Comparison of ENCODE assay signal across 7 cellular contexts in genomic region chr17:76688165-76688622, GRCh38. TPM values are rescaled to one million over a fixed set of nuclear protein-coding genes. Genes with fewer than 3 reads are reported as not detected.
DNase-seq lines count a peak whose midpoint lies in the region; ATAC-seq and TF ChIP-seq lines count a peak whose summit lies in the region.
"Had no signal": no experiment of that assay in that cellular context is flagged by ENCODE, and none has a peak within 500 bp of the region (broad histone marks: within the 10 kb centered on the region; RNA-seq: fewer than 3 reads in every experiment).

No MANE protein-coding gene starts in this region.

- H3K4me2 ChIP-seq in smooth muscle cell: peak overlapping the region; percentile 42

- no peak for TF ChIP-seq POLR2A in heart left ventricle (IDR thresholded peaks at IDR 0.05)

- peaks cover 21% of the 10 kb centered on the region for H3K79me2 ChIP-seq in smooth muscle cell (ENCODE audit: low read depth)

- peak; percentile 55 for ATAC-seq in Panc1
- ATAC-seq in heart left ventricle: peak in 3 of 4 donors; percentile 22 to 28 (median 26)
- ATAC-seq in HG03460 (IDR thresholded peaks at IDR 0.05; ENCODE audit: unreplicated experiment): no peak

- H3K4me3 ChIP-seq in Panc1 (ENCODE audit: low read depth in 2 of 2, low read length in 2 of 2) (no peak overlapping the region), heart left ventricle (peak overlapping the region in 1 of 12 donors; percentile 1), smooth muscle cell (no peak overlapping the region)

- H3K9me3 ChIP-seq in Panc1 (ENCODE audit: control insufficient read depth, insufficient read depth, low read depth, low read length) (no peaks in the 10 kb centered on the region), heart left ventricle (no peaks in the 10 kb centered on the region), smooth muscle cell (replicated peaks; ENCODE audit: low read depth) (no peaks in the 10 kb centered on the region)

- DNase-seq in Panc1 (ENCODE audit: low read depth, low spot score): no peak
- peak in 1 of 5 donors; percentile 76 for DNase-seq in heart left ventricle
- DNase-seq in smooth muscle cell (lab: John Stamatoyannopoulos, UW; ENCODE audit: unreplicated experiment): no peak
- DNase-seq in dedifferentiated amniotic fluid mesenchymal stem cell (ENCODE audit: extremely low spot score): no peak
- DNase-seq in NCI-H510A (lab: John Stamatoyannopoulos, UW): no peak
- DNase-seq: NCI-H446 treated with DMSO at 0.1 percent for 48 hours had no signal

- no peaks in the 10 kb centered on the region for H3K27me3 ChIP-seq in Panc1 (ENCODE audit: control insufficient read depth, insufficient read depth, low read length)
- H3K27me3 ChIP-seq in heart left ventricle: no peaks in the 10 kb centered on the region
- no peaks in the 10 kb centered on the region for H3K27me3 ChIP-seq in smooth muscle cell (ENCODE audit: low read depth)

- no TSS peak for BruUV-seq in Panc1 (replicated peaks; lab: Mats Ljungman, UMichigan)

- no peak overlapping the region for H3K9ac ChIP-seq in smooth muscle cell (ENCODE audit: low read depth)

- TF ChIP-seq CTCF in Panc1 (IDR thresholded peaks at IDR 0.05) (no peak), heart left ventricle (IDR thresholded peaks at IDR 0.05) (peak in 2 of 12 donors; percentile 14 to 29), smooth muscle cell (IDR thresholded peaks at IDR 0.05; ENCODE audit: borderline replicate concordance, insufficient read depth, poor library complexity, severe bottlenecking) (no peak)

- CTCF ChIA-PET in Panc1 (lab: Charles Lee): no interaction called here

- H3K4me1 ChIP-seq in Panc1 (ENCODE audit: control insufficient read depth, insufficient read depth, low read length) (peaks cover 29% of the 10 kb centered on the region), heart left ventricle (peaks cover 17 to 100% (median 90%) of the 10 kb centered on the region in 12 donors), smooth muscle cell (ENCODE audit: low read depth) (peaks cover 7% of the 10 kb centered on the region)

- intact Hi-C loops in Panc1 (cut with micrococcal nuclease; ENCODE audit: unreplicated experiment): no loop called here
- intact Hi-C loops in heart left ventricle (cut with DNase I): loop anchor here in 4 of 10 donors (2.0 to 10.0 kb wide), 4 partner anchors 21 to 133 kb away; partner anchors contain the start of genes MFSD11 (in 1 of the 4) and SRSF2 (in 1 of the 4)

- POLR2A ChIA-PET in Panc1 (lab: Charles Lee): no interaction called here

- peaks cover 5% of the 10 kb centered on the region for H3F3A ChIP-seq in smooth muscle cell (ENCODE audit: low read depth)

- H4K20me1 ChIP-seq in smooth muscle cell (ENCODE audit: low read depth): peaks cover 57% of the 10 kb centered on the region

- in situ Hi-C loops in Panc1 (cut with HindIII; ENCODE audit: low pct_unique_long_range_greater_than_20kb, low sequenced_read_pairs): no loop called here

- peak overlapping the region; percentile 10 for H3K27ac ChIP-seq in Panc1 (ENCODE audit: low read length)
- peak overlapping the region; percentile 86 to 99 (median 93) for H3K27ac ChIP-seq in heart left ventricle
- peak overlapping the region; percentile 58 for H3K27ac ChIP-seq in smooth muscle cell (ENCODE audit: low read depth)

- H2AFZ ChIP-seq in smooth muscle cell (ENCODE audit: low read depth): no peak overlapping the region

- H3K36me3 ChIP-seq in Panc1 (ENCODE audit: control insufficient read depth, insufficient read depth, low read length) (no peaks in the 10 kb centered on the region), heart left ventricle (peaks cover 0 to 30% (median 20%) of the 10 kb centered on the region in 9 donors), smooth muscle cell (ENCODE audit: low read depth) (no peaks in the 10 kb centered on the region)

- 18 to 38% (median 24%) methylated on average over 9 to 11 of the region's 11 CpGs for WGBS in heart left ventricle, 4 donors
- WGBS in smooth muscle cell (ENCODE audit: low lambda C conversion rate): 73% methylated on average over 11 of the region's 11 CpGs

RNA-seq across cellular contexts. Expression of gene MXRA7, which starts 22.6 kb away (rescaled TPM):
- total RNA-seq in Panc1 (2021; ENCODE audit: unreplicated experiment) (77.9 TPM), heart left ventricle (100 to 1,000 TPM; 270 to 539 (median 466) TPM), smooth muscle cell (131 and 134 TPM in 2 replicates)
- 88.4 TPM for polyA plus RNA-seq in Panc1 (2012; ENCODE audit: insufficient read length)
- polyA plus RNA-seq in heart left ventricle (100 to 1,000 TPM; 240 to 245 TPM), smooth muscle cell (157 and 158 TPM in 2 replicates)

RNA-seq across cellular contexts. Expression of gene JMJD6, which starts 38.2 kb away (rescaled TPM):
- total RNA-seq in Panc1 (2021; ENCODE audit: unreplicated experiment) (60.0 TPM), heart left ventricle (10 to 100 TPM; 32.4 to 67.0 (median 39.1) TPM), smooth muscle cell (32.0 and 32.7 TPM in 2 replicates)
- polyA plus RNA-seq in Panc1 (2012; ENCODE audit: insufficient read length): 54.8 TPM
- polyA plus RNA-seq in heart left ventricle (10 to 100 TPM; 30.1 to 75.6 TPM), smooth muscle cell (52.3 and 54.7 TPM in 2 replicates)

RNA-seq across cellular contexts. Expression of gene METTL23, which starts 38.4 kb away (rescaled TPM):
- total RNA-seq in Panc1 (2021; ENCODE audit: unreplicated experiment) (42.8 TPM), heart left ventricle (10 to 100 TPM; 22.1 to 33.7 (median 24.0) TPM), smooth muscle cell (28.2 and 32.5 TPM in 2 replicates)
- 28.6 TPM for polyA plus RNA-seq in Panc1 (2012; ENCODE audit: insufficient read length)
- polyA plus RNA-seq in heart left ventricle (10 to 100 TPM; 23.8 to 26.4 TPM), smooth muscle cell (46.2 and 47.1 TPM in 2 replicates)

RNA-seq across cellular contexts. Expression of gene ST6GALNAC1, which starts 44.6 kb away (rescaled TPM):
- 0.15 TPM for total RNA-seq in Panc1 (2021; ENCODE audit: unreplicated experiment)
- not detected for polyA plus RNA-seq in Panc1 (2012; ENCODE audit: insufficient read length)
- total RNA-seq in heart left ventricle: 10 to 100 TPM in 1 of 9 donors, 1 to 10 TPM in 8; 1.7 to 10.3 (median 3.5) TPM
- polyA plus RNA-seq in heart left ventricle: 1 to 10 TPM; 3.1 to 4.2 TPM
- not detected in 2 replicates for total RNA-seq in smooth muscle cell
- not detected in 2 replicates for polyA plus RNA-seq in smooth muscle cell

RNA-seq across cellular contexts. Expression of gene SRSF2, which starts 48.9 kb away (rescaled TPM):
- total RNA-seq in Panc1 (2021; ENCODE audit: unreplicated experiment): 436 TPM
- polyA plus RNA-seq in Panc1 (2012; ENCODE audit: insufficient read length): 358 TPM
- total RNA-seq in heart left ventricle: 100 to 1,000 TPM in 3 of 9 donors, 10 to 100 TPM in 6; 67.0 to 155 (median 79.5) TPM
- polyA plus RNA-seq in heart left ventricle: 10 to 100 TPM; 69.1 to 88.6 TPM
- total RNA-seq in smooth muscle cell: 166 and 182 TPM in 2 replicates
- 109 and 110 TPM in 2 replicates for polyA plus RNA-seq in smooth muscle cell

Comparison
In these comparisons a context has a peak if more than half of its experiments do, and no peak if none do; other contexts are left out.
1. H3K27ac ChIP-seq: peak in every context shown above with its lines; median percentile 93 in heart left ventricle; 58 in smooth muscle cell; 10 in Panc1.